ENCODE assay signal across 14 cellular contexts in genomic region chr7:50666124-50666496, GRCh38.
DNase-seq lines count a peak whose midpoint lies in the region; ATAC-seq and TF ChIP-seq lines count a peak whose summit lies in the region.
"Had no signal": no experiment of that assay in that cellular context is flagged by ENCODE, and none has a peak within 500 bp of the region (broad histone marks: within the 10 kb centered on the region; RNA-seq: fewer than 3 reads in every experiment).

No MANE protein-coding gene starts in this region.

- H2BK12ac ChIP-seq in H9 (ENCODE audit: insufficient read length, low read depth, low read length): no peak overlapping the region

- no peak overlapping the region for H3K4me2 ChIP-seq in H9 (ENCODE audit: insufficient read depth, insufficient read length, low read length)

- no peak overlapping the region for H3K4me3 ChIP-seq in right cardiac atrium (ENCODE audit: low read length)
- no peak overlapping the region for H3K4me3 ChIP-seq in coronary artery
- no peak overlapping the region for H3K4me3 ChIP-seq in upper lobe of left lung

- TF ChIP-seq POLR2A in upper lobe of left lung (IDR thresholded peaks at IDR 0.05): no peak

- no peak overlapping the region for H3K14ac ChIP-seq in H9 (ENCODE audit: insufficient read depth, low read length)

- H3K4ac ChIP-seq in H9 (ENCODE audit: low read depth, low read length): no peak overlapping the region

- H3K9ac ChIP-seq in H9 (ENCODE audit: extremely low read depth, insufficient read length, low read length): no peak overlapping the region

- ATAC-seq in right cardiac atrium (no peak), Right ventricle myocardium inferior (no peak), upper lobe of left lung (ENCODE audit: low FRiP score in 2 of 2) (no peak)

- H3K9me3 Mint-ChIP-seq in H9: peaks cover 0 to 3% of the 10 kb centered on the region in 2 experiments; a peak in 1 of 5 replicates

- H3K79me2 ChIP-seq in H9 (ENCODE audit: insufficient read depth, low read length): peaks cover 1% of the 10 kb centered on the region; the same call in 1 of the 2 replicates

- no peaks in the 10 kb centered on the region for H3K23me2 ChIP-seq in H9 (ENCODE audit: insufficient read length, low read depth, low read length, poor library complexity, severe bottlenecking)

- no peak overlapping the region for H2BK15ac ChIP-seq in H9 (ENCODE audit: low read depth, low read length)

- H3K27ac ChIP-seq in right cardiac atrium (ENCODE audit: low read length) (peak overlapping the region; percentile 25), H9 (ENCODE audit: insufficient read length, low read depth, low read length) (no peak overlapping the region), coronary artery (peak overlapping the region; percentile 57 to 70), upper lobe of left lung (peak overlapping the region; percentile 17 to 84 (median 62))

- peaks cover 42% of the 10 kb centered on the region for H3K4me1 ChIP-seq in right cardiac atrium (ENCODE audit: control insufficient read depth, insufficient read depth, low read length)
- no peaks in the 10 kb centered on the region for H3K4me1 ChIP-seq in H9 (ENCODE audit: insufficient read depth, low read length)
- peaks cover 58 to 76% (median 68%) of the 10 kb centered on the region in 4 donors for H3K4me1 ChIP-seq in upper lobe of left lung

- no peak overlapping the region for H2BK5ac ChIP-seq in H9 (ENCODE audit: insufficient read length, low read length)

- peaks cover 0 to 10% (median 0%) of the 10 kb centered on the region in 4 donors for H3K36me3 ChIP-seq in upper lobe of left lung

- no peak overlapping the region for H4K8ac ChIP-seq in H9 (replicated peaks; ENCODE audit: insufficient read length, low read depth, low read length)

- peak overlapping the region in 2 of 3 experiments; percentile 42 to 81; a peak in 2 of 7 replicates for H3K27ac Mint-ChIP-seq in H9

- H3T11ph ChIP-seq in H9 (ENCODE audit: low read length): no peak overlapping the region

- H3K9me3 ChIP-seq in right cardiac atrium (ENCODE audit: control insufficient read depth, low read length): no peaks in the 10 kb centered on the region
- no peaks in the 10 kb centered on the region for H3K9me3 ChIP-seq in H9 (ENCODE audit: control insufficient read depth, low read depth, low read length)
- H3K9me3 ChIP-seq in upper lobe of left lung: no peaks in the 10 kb centered on the region

- H3K79me1 ChIP-seq in H9 (ENCODE audit: insufficient read depth, low read depth, low read length, poor library complexity, severe bottlenecking): no peaks in the 10 kb centered on the region

- H2AFZ ChIP-seq in H9 (ENCODE audit: low read length): no peak overlapping the region

- no peak overlapping the region for H4K5ac ChIP-seq in H9 (ENCODE audit: insufficient read length, low read depth, low read length)

- no peak overlapping the region for H2BK20ac ChIP-seq in H9 (ENCODE audit: low read depth, low read length, poor library complexity, severe bottlenecking)

- no peak overlapping the region for H3K18ac ChIP-seq in H9 (ENCODE audit: insufficient read length, low read depth, low read length)

- H2BK120ac ChIP-seq in H9 (ENCODE audit: low read depth, low read length, poor library complexity, severe bottlenecking): no peak overlapping the region

- H3K27me3 ChIP-seq in right cardiac atrium (ENCODE audit: control insufficient read depth, insufficient read depth) (no peaks in the 10 kb centered on the region), H9 (ENCODE audit: insufficient read depth, low read length) (no peaks in the 10 kb centered on the region), upper lobe of left lung (no peaks in the 10 kb centered on the region)

- intact Hi-C loops in right cardiac atrium (cut with DNase I) (loop anchor here in 2 of 4 donors (5.0 kb wide), 1 partner anchor 39 kb away; no protein-coding TSS in a partner anchor), Right ventricle myocardium inferior (cut with DNase I) (no loop called here), posterior cingulate gyrus (cut with DNase I) (no loop called here)

- H3K4me1 Mint-ChIP-seq in H9: no peaks in the 10 kb centered on the region; a peak in 1 of 4 replicates

- H3K23ac ChIP-seq in H9 (ENCODE audit: insufficient read length, low read depth, low read length): no peak overlapping the region

- TF ChIP-seq CTCF in H9 (conservative IDR thresholded peaks at IDR 0.05) (no peak), coronary artery (IDR thresholded peaks at IDR 0.05) (no peak), upper lobe of left lung (IDR thresholded peaks at IDR 0.05) (no peak)

- no peaks in the 10 kb centered on the region for H3K27me3 Mint-ChIP-seq in H9 (ENCODE audit: low read depth)
- H3K27me3 Mint-ChIP-seq: CD4-positive, alpha-beta memory T cell had no signal

- no peak for DNase-seq in right cardiac atrium
- DNase-seq in Right ventricle myocardium inferior (ENCODE audit: missing footprints): no peak
- DNase-seq in H9: no peak
- no peak for DNase-seq in coronary artery (ENCODE audit: low spot score)
- DNase-seq in upper lobe of left lung: no peak
- no peak for DNase-seq in NCI-H1436 treated with DMSO at 0.1 percent for 48 hours (lab: John Stamatoyannopoulos, UW)
- no peak for DNase-seq in posterior cingulate gyrus
- DNase-seq in HUDEP-2 (lab: John Stamatoyannopoulos, UW; ENCODE audit: unreplicated experiment in 76 of 76): no peak
- DNase-seq: Calu3; CD4-positive, alpha-beta memory T cell; NCI-H1105; NCI-H1694 treated with DMSO at 0.1 percent for 48 hours; NCI-H345; NCI-H526 treated with DMSO at 0.1 percent for 48 hours had no signal

- no peak for TF ChIP-seq EP300 in upper lobe of left lung (IDR thresholded peaks at IDR 0.05)

- no peak overlapping the region for H3K56ac ChIP-seq in H9 (ENCODE audit: insufficient read length, low read depth, low read length)

- H4K20me1 ChIP-seq in H9 (ENCODE audit: control insufficient read depth, insufficient read depth, insufficient read length): no peaks in the 10 kb centered on the region

- no peak overlapping the region for H2AK5ac ChIP-seq in H9 (ENCODE audit: insufficient read length, low read length)

- H4K91ac ChIP-seq in H9 (ENCODE audit: insufficient read length, low read depth, low read length): no peak overlapping the region

- H3K36me3 Mint-ChIP-seq in H9 (ENCODE audit: insufficient read depth in 1 of 3, low read depth in 3 of 3): peaks cover 16 to 74% (median 58%) of the 10 kb centered on the region in 3 experiments
- H3K36me3 Mint-ChIP-seq: CD4-positive, alpha-beta memory T cell had no signal

- 90% methylated on average over 11 of the region's 11 CpGs for WGBS in right cardiac atrium
- WGBS in H9 (ENCODE audit: extremely low coverage, insufficient read length, low lambda C conversion rate): no CpG with 5 or more reads among the region's 11 CpGs
- WGBS in upper lobe of left lung, 2 donors: 92 to 95% methylated on average over 11 of the region's 11 CpGs

- no peak overlapping the region for H3K4me3 Mint-ChIP-seq in H9
- H3K4me3 Mint-ChIP-seq: CD4-positive, alpha-beta memory T cell had no signal
